In genomic region chr1:228963795-228964177, GRCh38 we compare ENCODE assay signal across 13 cellular contexts.
DNase-seq lines count a peak whose midpoint lies in the region; ATAC-seq and TF ChIP-seq lines count a peak whose summit lies in the region.
"Had no signal": no experiment of that assay in that cellular context is flagged by ENCODE, and none has a peak within 500 bp of the region (broad histone marks: within the 10 kb centered on the region; RNA-seq: fewer than 3 reads in every experiment).

No MANE protein-coding gene starts in this region.

- no peak overlapping the region for H2BK5ac ChIP-seq in mesendoderm (ENCODE audit: low read length)

- H2BK15ac ChIP-seq in mesendoderm (replicated peaks; ENCODE audit: low read depth) = no peak overlapping the region

- no peak overlapping the region for H3K23ac ChIP-seq in mesendoderm (ENCODE audit: low read length)

- no peaks in the 10 kb centered on the region for H3K9me3 Mint-ChIP-seq in endodermal cell
- H3K9me3 Mint-ChIP-seq: activated CD4-positive, alpha-beta memory T cell treated with anti-CD3 and anti-CD28 coated beads, Interleukin-2, amount 10 ng/mL, durations not matched to agents 7 days and 5 days had no signal

- H3K27me3 ChIP-seq in HUES48 (ENCODE audit: control insufficient read depth, insufficient read depth, low read length) = no peaks in the 10 kb centered on the region
- no peaks in the 10 kb centered on the region for H3K27me3 ChIP-seq in endodermal cell (ENCODE audit: control insufficient read depth, insufficient read depth, low read length, poor library complexity, severe bottlenecking)
- H3K27me3 ChIP-seq in thoracic aorta (replicated peaks; ENCODE audit: insufficient read depth) = no peaks in the 10 kb centered on the region
- H3K27me3 ChIP-seq in mesendoderm (ENCODE audit: insufficient read depth, low read length, poor library complexity) = no peaks in the 10 kb centered on the region
- H3K27me3 ChIP-seq: BE2C had no signal

- H3K18ac ChIP-seq in mesendoderm (ENCODE audit: low read length) = no peak overlapping the region

- H3K27ac ChIP-seq in HUES48 (ENCODE audit: low read depth, low read length) (peak overlapping the region; percentile 62), endodermal cell (ENCODE audit: low read depth, low read length) (no peak overlapping the region), mesodermal cell (ENCODE audit: low read depth, low read length, severe bottlenecking) (peak overlapping the region; percentile 99), thoracic aorta (peak overlapping the region; percentile 91), mesendoderm (ENCODE audit: low read depth, low read length) (no peak overlapping the region)

- no peak overlapping the region for H3K4me2 ChIP-seq in mesendoderm (ENCODE audit: low read length)

- H2AK5ac ChIP-seq in mesendoderm (ENCODE audit: low read length) = no peak overlapping the region

- H3K79me1 ChIP-seq in mesendoderm (ENCODE audit: low read length) = no peaks in the 10 kb centered on the region

- no peak overlapping the region for H3K4ac ChIP-seq in mesendoderm (ENCODE audit: low read depth, low read length)

- peaks cover 10% of the 10 kb centered on the region for H3K4me1 ChIP-seq in HUES48 (ENCODE audit: control insufficient read depth, insufficient read depth, low read length)
- H3K4me1 ChIP-seq in endodermal cell (ENCODE audit: control insufficient read depth, insufficient read depth, low read length) = peaks cover 12% of the 10 kb centered on the region
- peaks cover 29% of the 10 kb centered on the region for H3K4me1 ChIP-seq in mesodermal cell (ENCODE audit: control insufficient read depth, insufficient read depth, low read length, poor library complexity, severe bottlenecking)
- peaks cover 12 to 18% of the 10 kb centered on the region in 2 donors for H3K4me1 ChIP-seq in thoracic aorta (ENCODE audit: control insufficient read depth in 1 of 2, low read depth in 2 of 2)
- peaks cover 3% of the 10 kb centered on the region for H3K4me1 ChIP-seq in mesendoderm (ENCODE audit: control insufficient read depth, low read depth, low read length)
- H3K4me1 ChIP-seq: BE2C had no signal

- no peak overlapping the region for H4K5ac ChIP-seq in mesendoderm (ENCODE audit: low read length)

- 82 to 83% methylated on average over 2 of the region's 2 CpGs for WGBS in endodermal cell (ENCODE audit: insufficient coverage in 1 of 2, insufficient read length in 1 of 2), 2 experiments
- 80% methylated on average over 1 to 2 of the region's 2 CpGs for WGBS in mesodermal cell (ENCODE audit: insufficient coverage in 2 of 2), 2 experiments
- WGBS in mesendoderm (ENCODE audit: extremely low coverage, insufficient coverage, low lambda C conversion rate) = no CpG with 5 or more reads among the region's 2 CpGs

- H3K79me2 ChIP-seq in mesendoderm (ENCODE audit: control insufficient read depth, insufficient read depth, low read length) = no peaks in the 10 kb centered on the region

- no peak overlapping the region for H4K8ac ChIP-seq in mesendoderm (ENCODE audit: low read depth, low read length)

- peak; percentile 20 for DNase-seq in endodermal cell
- DNase-seq in thoracic aorta (ENCODE audit: low spot score) = no peak
- DNase-seq in globus pallidus (ENCODE audit: low spot score) = no peak
- DNase-seq in mesendoderm = no peak
- no peak for DNase-seq in DMS153 (lab: John Stamatoyannopoulos, UW)
- DNase-seq: activated CD4-positive, alpha-beta memory T cell treated with anti-CD3 and anti-CD28 coated beads, Interleukin-2, amount 10 ng/mL, durations not matched to agents 7 days and 5 days; activated effector memory CD4-positive, alpha-beta T cell treated with anti-CD3 and anti-CD28 coated beads, Interleukin-2, amount 50 U/mL, for 16 hours; BE2C; left colon; small intestine had no signal

- no peak overlapping the region for H3K27ac Mint-ChIP-seq in endodermal cell
- H3K27ac Mint-ChIP-seq: activated CD4-positive, alpha-beta memory T cell treated with anti-CD3 and anti-CD28 coated beads, Interleukin-2, amount 10 ng/mL, durations not matched to agents 7 days and 5 days had no signal

- no peaks in the 10 kb centered on the region for H3K27me3 Mint-ChIP-seq in endodermal cell (ENCODE audit: insufficient read depth)
- H3K27me3 Mint-ChIP-seq: activated CD4-positive, alpha-beta memory T cell treated with anti-CD3 and anti-CD28 coated beads, Interleukin-2, amount 10 ng/mL, durations not matched to agents 7 days and 5 days had no signal

- H3K4me1 Mint-ChIP-seq in endodermal cell = peaks cover 36% of the 10 kb centered on the region
- H3K4me1 Mint-ChIP-seq: activated CD4-positive, alpha-beta memory T cell treated with anti-CD3 and anti-CD28 coated beads, Interleukin-2, amount 10 ng/mL, durations not matched to agents 7 days and 5 days had no signal

- H3K36me3 Mint-ChIP-seq in endodermal cell (ENCODE audit: low read depth) = no peaks in the 10 kb centered on the region

- H3K4me3 ChIP-seq in HUES48 (ENCODE audit: low read depth, low read length) (no peak overlapping the region), endodermal cell (ENCODE audit: low read length) (no peak overlapping the region), mesodermal cell (ENCODE audit: extremely low read depth, insufficient read depth, low read length, poor library complexity, severe bottlenecking) (no peak overlapping the region), thoracic aorta (no peak overlapping the region), mesendoderm (ENCODE audit: low read length) (no peak overlapping the region)

- ATAC-seq in thoracic aorta (ENCODE audit: insufficient number of reproducible peaks, low FRiP score, low read depth) = peak; percentile 67
- ATAC-seq in HG03196 (IDR thresholded peaks at IDR 0.05; ENCODE audit: unreplicated experiment) = no peak
- ATAC-seq: left colon had no signal

- no peak overlapping the region for H3K56ac ChIP-seq in mesendoderm (ENCODE audit: low read length)

- H3K9me3 ChIP-seq in HUES48 (ENCODE audit: control insufficient read depth, insufficient read depth, low read length) (no peaks in the 10 kb centered on the region), endodermal cell (ENCODE audit: control insufficient read depth, low read length) (no peaks in the 10 kb centered on the region), mesodermal cell (ENCODE audit: control insufficient read depth, low read length) (no peaks in the 10 kb centered on the region), thoracic aorta (no peaks in the 10 kb centered on the region)
- H3K9me3 ChIP-seq: BE2C had no signal

- no peak overlapping the region for H3K4me3 Mint-ChIP-seq in endodermal cell
- H3K4me3 Mint-ChIP-seq: activated CD4-positive, alpha-beta memory T cell treated with anti-CD3 and anti-CD28 coated beads, Interleukin-2, amount 10 ng/mL, durations not matched to agents 7 days and 5 days had no signal

- H2BK120ac ChIP-seq in mesendoderm (ENCODE audit: low read depth, low read length) = no peak overlapping the region

- no peak for TF ChIP-seq CTCF in endodermal cell (conservative IDR thresholded peaks at IDR 0.05)
- no peak for TF ChIP-seq CTCF in thoracic aorta (IDR thresholded peaks at IDR 0.05)

- H3K9ac ChIP-seq in HUES48 (ENCODE audit: low read depth, low read length) = no peak overlapping the region
- no peak overlapping the region for H3K9ac ChIP-seq in endodermal cell (ENCODE audit: extremely low read depth, low read length, poor library complexity, severe bottlenecking)
- no peak overlapping the region for H3K9ac ChIP-seq in mesendoderm (ENCODE audit: low read length)

- H3K36me3 ChIP-seq in HUES48 (ENCODE audit: control insufficient read depth, insufficient read depth, low read length) = no peaks in the 10 kb centered on the region
- H3K36me3 ChIP-seq in endodermal cell (ENCODE audit: control insufficient read depth, insufficient read depth, low read length) = no peaks in the 10 kb centered on the region
- no peaks in the 10 kb centered on the region for H3K36me3 ChIP-seq in mesodermal cell (ENCODE audit: control insufficient read depth, insufficient read depth, low read length)
- H3K36me3 ChIP-seq in thoracic aorta = no peaks in the 10 kb centered on the region
- no peaks in the 10 kb centered on the region for H3K36me3 ChIP-seq in mesendoderm (ENCODE audit: control insufficient read depth, insufficient read depth, low read length)
- H3K36me3 ChIP-seq: BE2C had no signal

Comparison
In these comparisons a context has a peak if more than half of its experiments do, and no peak if none do; other contexts are left out.
1. H3K27ac ChIP-seq: peak in HUES48 (single experiment), mesodermal cell (single experiment) and thoracic aorta (2 of 2); none in endodermal cell (single experiment) and mesendoderm (single experiment).